In the genomic region with DNA sequence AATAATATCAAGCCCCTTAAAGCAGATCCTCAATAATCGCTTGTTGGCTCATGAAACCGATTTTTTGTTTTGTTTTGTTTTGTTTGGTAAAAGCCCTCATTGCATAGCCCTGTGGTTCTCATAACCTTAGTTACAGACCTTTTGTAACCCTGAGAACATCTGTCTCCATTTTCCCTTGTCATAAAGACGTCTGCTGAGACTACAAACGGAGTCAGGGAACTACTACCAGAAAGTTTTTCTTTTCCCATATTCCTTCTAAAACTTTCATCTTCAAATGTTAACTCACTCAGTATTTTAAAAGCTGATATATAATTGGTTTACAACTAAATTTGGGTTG, we compare ENCODE assay signal across 10 cellular contexts. TPM values are rescaled to one million over a fixed set of nuclear protein-coding genes. Genes with fewer than 3 reads are reported as not detected.
DNase-seq lines count a peak whose midpoint lies in the region; ATAC-seq, FAIRE-seq and TF ChIP-seq lines count a peak whose summit lies in the region.
"Had no signal": no experiment of that assay in that cellular context is flagged by ENCODE, and none has a peak within 500 bp of the region (broad histone marks: within the 10 kb centered on the region; RNA-seq: fewer than 3 reads in every experiment).

No MANE protein-coding gene starts in this region.

- ATAC-seq in HepG2 (no peak), right lobe of liver (no peak), esophagus mucosa (no peak)

- no peak for TF ChIP-seq RAD21 in HepG2 (CRISPR knock-in tag; IDR thresholded peaks at IDR 0.05)

- H3K36me3 Mint-ChIP-seq in activated CD4-positive, alpha-beta memory T cell treated with anti-CD3 and anti-CD28 coated beads for 36 hours: no peaks in the 10 kb centered on the region

- peak overlapping the region; percentile 94 for H3K4me2 ChIP-seq in HepG2 (ENCODE audit: low read depth, low read length)

- no peaks in the 10 kb centered on the region for H3K27me3 Mint-ChIP-seq in activated CD4-positive, alpha-beta memory T cell treated with anti-CD3 and anti-CD28 coated beads for 36 hours

- H3K4me1 Mint-ChIP-seq in activated CD4-positive, alpha-beta memory T cell treated with anti-CD3 and anti-CD28 coated beads for 36 hours (ENCODE audit: low read depth): peaks cover 27% of the 10 kb centered on the region

- H2AFZ ChIP-seq in HepG2 (ENCODE audit: low read length): no peak overlapping the region

- H3K27me3 ChIP-seq in HepG2 (ENCODE audit: control insufficient read depth in 1 of 2, insufficient read depth in 2 of 2, low read length in 2 of 2) (no peaks in the 10 kb centered on the region; a peak in 2 of 5 replicates), right lobe of liver (no peaks in the 10 kb centered on the region), layer of hippocampus (ENCODE audit: control insufficient read depth, insufficient read depth, low read length) (no peaks in the 10 kb centered on the region)

- H3K4me3 ChIP-seq in HepG2 (replicated peaks in 1 of 3; ENCODE audit: insufficient read depth in 1 of 3, low read depth in 2 of 3, low read length in 3 of 3): no peak overlapping the region; a peak in 2 of 6 replicates
- H3K4me3 ChIP-seq in right lobe of liver: no peak overlapping the region

- in situ Hi-C loops in HepG2 (cut with HindIII; ENCODE audit: extremely low pct_ligation_motif_present, low pct_unique_long_range_greater_than_20kb): loop anchor here (10.0 kb wide), 1 partner anchor 57 kb away; the partner anchor contains the start of gene TRMO

- H3K9me3 Mint-ChIP-seq in activated CD4-positive, alpha-beta memory T cell treated with anti-CD3 and anti-CD28 coated beads for 36 hours: no peaks in the 10 kb centered on the region

- no TSS peak for BruUV-seq in HepG2 (replicated peaks; lab: Mats Ljungman, UMichigan)

- no peak for TF ChIP-seq CTCF in HepG2 (CRISPR knock-in tag; IDR thresholded peaks at IDR 0.05)
- no peak for TF ChIP-seq CTCF in right lobe of liver (IDR thresholded peaks at IDR 0.05)

- CTCF ChIA-PET in HepG2 (lab: Yijun Ruan, JAX; ENCODE audit: low intra/inter-chr PET ratio, low total read pairs): no interaction called here
- CTCF ChIA-PET in activated CD4-positive, alpha-beta memory T cell treated with anti-CD3 and anti-CD28 coated beads for 36 hours (lab: Charles Lee): interaction anchor here (1.0 to 5.0 kb wide), 6 partner anchors 52 to 348 kb away, joined by 3 to 36 read pairs (median 5); partner anchors contain the start of genes NCBP1, TRMO and TSTD2

- POLR2A ChIA-PET in HepG2 (lab: Yijun Ruan, JAX): interaction anchor here (1.3 to 2.9 kb wide), 6 partner anchors 16 to 349 kb away, joined by 4 to 28 read pairs (median 10); partner anchors contain the start of genes NANS, NCBP1, TRMO and TSTD2
- POLR2A ChIA-PET in activated CD4-positive, alpha-beta memory T cell treated with anti-CD3 and anti-CD28 coated beads for 36 hours (lab: Charles Lee): interaction anchor here (1.2 to 5.0 kb wide), 6 partner anchors 17 to 348 kb away, joined by 3 to 77 read pairs (median 8); partner anchors contain the start of genes NCBP1, TBC1D2, TRMO and TSTD2

- no peak overlapping the region for H3K9ac ChIP-seq in HepG2 (ENCODE audit: insufficient read depth, low read depth, low read length)

- peaks cover 33% of the 10 kb centered on the region for H3K79me2 ChIP-seq in HepG2 (ENCODE audit: insufficient read depth, low read length)

- H3K27ac ChIP-seq in HepG2 (ENCODE audit: extremely low read length, insufficient read depth, low read length): no peak overlapping the region
- no peak overlapping the region for H3K27ac ChIP-seq in right lobe of liver
- peak overlapping the region; percentile 94 for H3K27ac ChIP-seq in layer of hippocampus (ENCODE audit: low read depth, low read length)

- H3K36me3 ChIP-seq in HepG2 (replicated peaks in 1 of 2; ENCODE audit: control insufficient read depth in 1 of 2, insufficient read depth in 2 of 2, low read length in 2 of 2): no peaks in the 10 kb centered on the region
- no peaks in the 10 kb centered on the region for H3K36me3 ChIP-seq in right lobe of liver

- peak overlapping the region; percentile 82 for H3K4me3 Mint-ChIP-seq in activated CD4-positive, alpha-beta memory T cell treated with anti-CD3 and anti-CD28 coated beads for 36 hours

- no peak overlapping the region for H3K27ac Mint-ChIP-seq in activated CD4-positive, alpha-beta memory T cell treated with anti-CD3 and anti-CD28 coated beads for 36 hours

- DNase-seq in HepG2 (ENCODE audit: low spot score) (no peak), right lobe of liver (no peak), AML-193 (lab: John Stamatoyannopoulos, UW) (no peak), GM19238 (ENCODE audit: insufficient read length, low spot score) (no peak)
- no peak for DNase-seq in activated CD4-positive, alpha-beta memory T cell treated with anti-CD3 and anti-CD28 coated beads for 36 hours
- no peak for DNase-seq in stimulated activated CD4-positive, alpha-beta T cell treated with anti-CD3 and anti-CD28 coated beads, Interleukin-15, amount 100 ng/mL, for 24 hours
- DNase-seq: activated effector memory CD4-positive, alpha-beta T cell treated with anti-CD3 and anti-CD28 coated beads, Interleukin-2, amount 50 U/mL, for 16 hours had no signal

- intact Hi-C loops in HepG2 (cut with micrococcal nuclease; ENCODE audit: unreplicated experiment): loop anchor here (2.0 to 10.0 kb wide), 2 partner anchors 59 to 347 kb away; partner anchors contain the start of genes NCBP1, TRMO and TSTD2
- intact Hi-C loops in right lobe of liver (cut with DNase I): no loop called here
- intact Hi-C loops in activated CD4-positive, alpha-beta memory T cell treated with anti-CD3 and anti-CD28 coated beads for 36 hours (cut with micrococcal nuclease): loop anchor here (2.0 to 5.0 kb wide), 2 partner anchors 75 to 121 kb away; partner anchors contain the start of gene NANS

- TF ChIP-seq EP300 in HepG2 (IDR thresholded peaks at IDR 0.05; ENCODE audit: low read depth in 2 of 2, low read length in 2 of 2) (no peak), HepG2 (CRISPR knock-in tag; IDR thresholded peaks at IDR 0.05; ENCODE audit: borderline replicate concordance) (no peak)

- WGBS in HepG2 (ENCODE audit: low lambda C conversion rate): 62% methylated on average over 4 of the region's 4 CpGs
- 80% methylated on average over 4 of the region's 4 CpGs for WGBS in right lobe of liver (ENCODE audit: insufficient coverage, low coverage, low lambda C conversion rate, missing lambda C conversion rate)

- no peaks in the 10 kb centered on the region for H4K20me1 ChIP-seq in HepG2 (ENCODE audit: insufficient read depth, low read length)

- H3K9me3 ChIP-seq in HepG2 (ENCODE audit: low read length) (no peaks in the 10 kb centered on the region), right lobe of liver (no peaks in the 10 kb centered on the region)

- peak; percentile 12 for FAIRE-seq in HepG2 (lab: Jason Lieb, UNC)
- FAIRE-seq: D721Med had no signal

- H3K4me1 ChIP-seq in HepG2 (ENCODE audit: insufficient read depth, low read length) (peaks cover 41% of the 10 kb centered on the region), right lobe of liver (peaks cover 0 to 5% (median 2%) of the 10 kb centered on the region in 4 donors)

- TF ChIP-seq POLR2A in HepG2 (IDR thresholded peaks at IDR 0.05; ENCODE audit: insufficient read depth in 1 of 2, low read depth in 2 of 2, low read length in 2 of 2) (no peak), right lobe of liver (IDR thresholded peaks at IDR 0.05) (no peak)

RNA-seq across cellular contexts. Expression of gene ANP32B, which starts 1.3 kb away (rescaled TPM):
- total RNA-seq in HepG2 (2016; rRNA removed; fragmentation: Illumina TruSeq; extraction: Trizol) (22.1 and 67.0 TPM in 2 replicates), right lobe of liver (10 to 100 TPM in 5 of 6 experiments, 1 to 10 TPM in 1; 8.2 to 38.0 (median 30.6) TPM), esophagus mucosa (102 TPM)
- 19.9 and 21.3 TPM in 2 replicates for total RNA-seq in HepG2 (2016; cell fraction: cytosol; rRNA removed; fragmentation: Illumina TruSeq; extraction: Trizol; ENCODE audit: low read depth)
- total RNA-seq in HepG2 (2016; cell fraction: insoluble cytoplasmic fraction; rRNA removed; fragmentation: Illumina TruSeq; extraction: Trizol): 20.8 and 59.2 TPM in 2 replicates
- total RNA-seq in HepG2 (2016; cell fraction: membrane; rRNA removed; fragmentation: Illumina TruSeq; extraction: Trizol): 40.3 and 40.9 TPM in 2 replicates
- total RNA-seq in HepG2 (2016; cell fraction: nucleus; rRNA removed; fragmentation: Illumina TruSeq; extraction: Trizol): 43.6 and 45.8 TPM in 2 replicates
- 30.3 and 37.5 TPM in 2 replicates for polyA plus RNA-seq in HepG2 (2011; rRNA removed)
- 14.5 and 21.7 TPM in 2 replicates for polyA plus RNA-seq in HepG2 (2011; cell fraction: cytosol; rRNA removed)
- 9.4 and 15.4 TPM in 2 replicates for polyA plus RNA-seq in HepG2 (2011; cell fraction: nucleus; rRNA removed)
- 239 and 295 TPM in 2 replicates for polyA plus RNA-seq in HepG2 (2012)
- polyA plus RNA-seq in HepG2 (2016; cell fraction: cytosol; fragmentation: Illumina TruSeq; extraction: Trizol; ENCODE audit: low read depth): 128 and 145 TPM in 2 replicates
- 375 and 395 TPM in 2 replicates for polyA plus RNA-seq in HepG2 (2016; cell fraction: insoluble cytoplasmic fraction; fragmentation: Illumina TruSeq; extraction: Trizol; ENCODE audit: low read depth)
- 226 and 237 TPM in 2 replicates for polyA plus RNA-seq in HepG2 (2016; cell fraction: membrane; fragmentation: Illumina TruSeq; extraction: Trizol; ENCODE audit: low read depth)
- polyA plus RNA-seq in HepG2 (2016; cell fraction: nucleus; fragmentation: Illumina TruSeq; extraction: Trizol; ENCODE audit: insufficient read depth, low read depth): 223 and 239 TPM in 2 replicates
- polyA minus RNA-seq in HepG2 (2011; rRNA and poly(A)+ RNA removed; ENCODE audit: low replicate concordance): 10.5 and 18.2 TPM in 2 replicates
- 36.3 and 51.7 TPM in 2 replicates for polyA minus RNA-seq in HepG2 (2011; cell fraction: cytosol; rRNA and poly(A)+ RNA removed)
- 39.5 and 51.6 TPM in 2 replicates for polyA minus RNA-seq in HepG2 (2011; cell fraction: nucleus; rRNA and poly(A)+ RNA removed)
- total RNA-seq in activated CD4-positive, alpha-beta memory T cell treated with anti-CD3 and anti-CD28 coated beads for 36 hours: 100 to 1,000 TPM; 352 to 358 TPM

RNA-seq across cellular contexts. Expression of gene HEMGN, which starts 43.8 kb away (rescaled TPM):
- total RNA-seq in HepG2 (2016; rRNA removed; fragmentation: Illumina TruSeq; extraction: Trizol) (not detected in 2 replicates), right lobe of liver (1 to 10 TPM in 2 of 6 experiments, under 1 TPM in 1, not detected in 3; 0.09 to 2.9 (median 1.0) TPM), esophagus mucosa (not detected)
- not detected in 2 replicates for total RNA-seq in HepG2 (2016; cell fraction: cytosol; rRNA removed; fragmentation: Illumina TruSeq; extraction: Trizol; ENCODE audit: low read depth)
- not detected in 2 replicates for total RNA-seq in HepG2 (2016; cell fraction: insoluble cytoplasmic fraction; rRNA removed; fragmentation: Illumina TruSeq; extraction: Trizol)
- not detected in 2 replicates for total RNA-seq in HepG2 (2016; cell fraction: membrane; rRNA removed; fragmentation: Illumina TruSeq; extraction: Trizol)
- not detected in 2 replicates for total RNA-seq in HepG2 (2016; cell fraction: nucleus; rRNA removed; fragmentation: Illumina TruSeq; extraction: Trizol)
- polyA plus RNA-seq in HepG2 (2011; rRNA removed): not detected in 2 replicates
- not detected in 2 replicates for polyA plus RNA-seq in HepG2 (2011; cell fraction: cytosol; rRNA removed)
- polyA plus RNA-seq in HepG2 (2011; cell fraction: nucleus; rRNA removed): not detected in 2 replicates
- polyA plus RNA-seq in HepG2 (2012): not detected in 2 replicates
- not detected in 2 replicates for polyA plus RNA-seq in HepG2 (2016; cell fraction: cytosol; fragmentation: Illumina TruSeq; extraction: Trizol; ENCODE audit: low read depth)
- not detected in 2 replicates for polyA plus RNA-seq in HepG2 (2016; cell fraction: insoluble cytoplasmic fraction; fragmentation: Illumina TruSeq; extraction: Trizol; ENCODE audit: low read depth)
- not detected in 2 replicates for polyA plus RNA-seq in HepG2 (2016; cell fraction: membrane; fragmentation: Illumina TruSeq; extraction: Trizol; ENCODE audit: low read depth)
- polyA plus RNA-seq in HepG2 (2016; cell fraction: nucleus; fragmentation: Illumina TruSeq; extraction: Trizol; ENCODE audit: insufficient read depth, low read depth): not detected in 2 replicates
- 0.10 TPM in 1 of 2 replicates, not detected in the other for polyA minus RNA-seq in HepG2 (2011; rRNA and poly(A)+ RNA removed; ENCODE audit: low replicate concordance)
- polyA minus RNA-seq in HepG2 (2011; cell fraction: cytosol; rRNA and poly(A)+ RNA removed): not detected in 2 replicates
- polyA minus RNA-seq in HepG2 (2011; cell fraction: nucleus; rRNA and poly(A)+ RNA removed): not detected in 2 replicates
- total RNA-seq in activated CD4-positive, alpha-beta memory T cell treated with anti-CD3 and anti-CD28 coated beads for 36 hours: under 1 TPM; 0.69 to 0.99 TPM

RNA-seq across cellular contexts. Expression of gene TRMO, which starts 59.5 kb away (rescaled TPM):
- total RNA-seq in HepG2 (2016; rRNA removed; fragmentation: Illumina TruSeq; extraction: Trizol): 18.6 and 21.5 TPM in 2 replicates
- 5.1 and 6.9 TPM in 2 replicates for total RNA-seq in HepG2 (2016; cell fraction: cytosol; rRNA removed; fragmentation: Illumina TruSeq; extraction: Trizol; ENCODE audit: low read depth)
- 17.8 and 21.7 TPM in 2 replicates for total RNA-seq in HepG2 (2016; cell fraction: insoluble cytoplasmic fraction; rRNA removed; fragmentation: Illumina TruSeq; extraction: Trizol)
- 13.1 and 14.0 TPM in 2 replicates for total RNA-seq in HepG2 (2016; cell fraction: membrane; rRNA removed; fragmentation: Illumina TruSeq; extraction: Trizol)
- 19.3 and 21.1 TPM in 2 replicates for total RNA-seq in HepG2 (2016; cell fraction: nucleus; rRNA removed; fragmentation: Illumina TruSeq; extraction: Trizol)
- 8.7 and 10.5 TPM in 2 replicates for polyA plus RNA-seq in HepG2 (2011; rRNA removed)
- 5.8 and 10.2 TPM in 2 replicates for polyA plus RNA-seq in HepG2 (2011; cell fraction: cytosol; rRNA removed)
- polyA plus RNA-seq in HepG2 (2011; cell fraction: nucleus; rRNA removed): 8.7 and 9.0 TPM in 2 replicates
- 7.6 and 8.2 TPM in 2 replicates for polyA plus RNA-seq in HepG2 (2012)
- 5.2 and 5.5 TPM in 2 replicates for polyA plus RNA-seq in HepG2 (2016; cell fraction: cytosol; fragmentation: Illumina TruSeq; extraction: Trizol; ENCODE audit: low read depth)
- polyA plus RNA-seq in HepG2 (2016; cell fraction: insoluble cytoplasmic fraction; fragmentation: Illumina TruSeq; extraction: Trizol; ENCODE audit: low read depth): 16.8 and 17.3 TPM in 2 replicates
- polyA plus RNA-seq in HepG2 (2016; cell fraction: membrane; fragmentation: Illumina TruSeq; extraction: Trizol; ENCODE audit: low read depth): 8.8 and 10.8 TPM in 2 replicates
- polyA plus RNA-seq in HepG2 (2016; cell fraction: nucleus; fragmentation: Illumina TruSeq; extraction: Trizol; ENCODE audit: insufficient read depth, low read depth): 13.7 and 21.3 TPM in 2 replicates
- polyA minus RNA-seq in HepG2 (2011; rRNA and poly(A)+ RNA removed; ENCODE audit: low replicate concordance): 7.5 and 16.1 TPM in 2 replicates
- 3.9 and 6.8 TPM in 2 replicates for polyA minus RNA-seq in HepG2 (2011; cell fraction: cytosol; rRNA and poly(A)+ RNA removed)
- 28.2 and 32.2 TPM in 2 replicates for polyA minus RNA-seq in HepG2 (2011; cell fraction: nucleus; rRNA and poly(A)+ RNA removed)
- total RNA-seq in right lobe of liver: 10 to 100 TPM in 1 of 6 experiments, 1 to 10 TPM in 5; 5.7 to 14.7 (median 8.3) TPM
- total RNA-seq in activated CD4-positive, alpha-beta memory T cell treated with anti-CD3 and anti-CD28 coated beads for 36 hours: 10 to 100 TPM; 13.3 to 13.4 TPM
- total RNA-seq in esophagus mucosa: 8.6 TPM

Comparison
In these comparisons a context has a peak if more than half of its experiments do, and no peak if none do; other contexts are left out.
1. intact Hi-C loops: an anchor here in HepG2 (2.0 to 10.0 kb wide) and activated CD4-positive, alpha-beta memory T cell treated with anti-CD3 and anti-CD28 coated beads for 36 hours (2.0 to 5.0 kb wide); none called in right lobe of liver.